14 cellular contexts compared by ENCODE assay signal in the genomic region with DNA sequence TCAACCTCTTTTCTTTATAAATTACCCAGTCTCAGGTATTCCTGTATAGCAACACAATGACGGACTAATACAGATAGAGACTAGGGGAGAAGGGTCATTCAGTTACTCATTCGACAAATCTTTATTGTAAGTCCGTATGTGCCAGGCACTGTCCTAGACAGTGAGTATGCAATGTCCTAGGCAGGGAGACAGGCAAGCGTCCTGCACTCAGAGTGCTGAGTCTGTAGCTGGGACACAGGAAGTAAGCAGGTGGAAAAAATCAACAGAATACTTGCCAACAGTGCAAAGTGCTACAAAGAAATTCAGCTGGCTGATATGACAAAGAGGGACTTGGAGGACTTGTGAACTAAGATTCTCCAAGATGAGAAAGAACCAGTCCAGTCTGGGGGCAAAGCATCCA.
A peak's percentile ranks its signal among the peaks of the same experiment; 100 is the strongest.
DNase-seq lines count a peak whose midpoint lies in the region; ATAC-seq and TF ChIP-seq lines count a peak whose summit lies in the region.
"Had no signal": no experiment of that assay in that cellular context is flagged by ENCODE, and none has a peak within 500 bp of the region (broad histone marks: within the 10 kb centered on the region; RNA-seq: fewer than 3 reads in every experiment).

No MANE protein-coding gene starts in this region.

- intact Hi-C loops in body of pancreas (cut with DNase I) (no loop called here), lower lobe of right lung (cut with DNase I) (no loop called here), thyroid gland (cut with DNase I) (no loop called here), psoas muscle (cut with DNase I) (no loop called here), cardiac septum (cut with DNase I) (no loop called here)

- ATAC-seq in body of pancreas (peak; percentile 63), lower lobe of right lung (no peak), psoas muscle (no peak)
- ATAC-seq: GM12878 had no signal

- TF ChIP-seq POLR2A in body of pancreas (IDR thresholded peaks at IDR 0.05) (no peak), thyroid gland (IDR thresholded peaks at IDR 0.05) (peak in 1 of 2 donors; percentile 23)

- H3K9me3 ChIP-seq in SK-N-MC (ENCODE audit: low read depth, low read length) (no peaks in the 10 kb centered on the region), body of pancreas (no peaks in the 10 kb centered on the region), lower lobe of right lung (no peaks in the 10 kb centered on the region), thyroid gland (no peaks in the 10 kb centered on the region), psoas muscle (no peaks in the 10 kb centered on the region)

- H3K36me3 ChIP-seq in SK-N-MC (ENCODE audit: insufficient read depth, low read length) (peaks cover 20% of the 10 kb centered on the region), body of pancreas (replicated peaks in 1 of 2; ENCODE audit: insufficient read depth in 1 of 2, low read depth in 2 of 2) (no peaks in the 10 kb centered on the region), lower lobe of right lung (no peaks in the 10 kb centered on the region), thyroid gland (no peaks in the 10 kb centered on the region), psoas muscle (ENCODE audit: insufficient read depth in 1 of 2, low read depth in 1 of 2) (no peaks in the 10 kb centered on the region)

- TF ChIP-seq CTCF in body of pancreas (IDR thresholded peaks at IDR 0.05) (no peak), lower lobe of right lung (IDR thresholded peaks at IDR 0.05) (no peak), thyroid gland (IDR thresholded peaks at IDR 0.05) (no peak), psoas muscle (IDR thresholded peaks at IDR 0.05) (no peak)

- H3K27me3 ChIP-seq in body of pancreas (no peaks in the 10 kb centered on the region), lower lobe of right lung (ENCODE audit: low read depth) (peaks cover 34% of the 10 kb centered on the region), thyroid gland (no peaks in the 10 kb centered on the region), psoas muscle (ENCODE audit: insufficient read depth in 3 of 3, low read length in 2 of 3) (peaks cover 5 to 67% (median 12%) of the 10 kb centered on the region in 3 donors)

- H3K4me3 ChIP-seq in SK-N-MC (no peak overlapping the region), body of pancreas (no peak overlapping the region), lower lobe of right lung (no peak overlapping the region), thyroid gland (replicated peaks in 1 of 3) (no peak overlapping the region), psoas muscle (no peak overlapping the region)
- H3K4me3 ChIP-seq: GM12878 had no signal

- H3K27ac ChIP-seq in SK-N-MC (peak overlapping the region; percentile 49; the same call in 1 of the 2 replicates), body of pancreas (no peak overlapping the region), lower lobe of right lung (no peak overlapping the region), thyroid gland (peak overlapping the region; percentile 71 to 82 (median 80)), psoas muscle (no peak overlapping the region)
- H3K27ac ChIP-seq: HL-60 had no signal

- WGBS in body of pancreas, 2 donors, result 45 to 48% methylated on average over 4 of the region's 4 CpGs
- 63 to 66% methylated on average over 4 of the region's 4 CpGs for WGBS in thyroid gland, 2 donors
- 68 to 81% (median 75%) methylated on average over 4 of the region's 4 CpGs for WGBS in psoas muscle, 3 donors

- H3K9ac ChIP-seq in SK-N-MC (ENCODE audit: insufficient read length), result no peak overlapping the region

- peaks cover 8% of the 10 kb centered on the region for H3K4me1 ChIP-seq in body of pancreas
- H3K4me1 ChIP-seq in lower lobe of right lung, result no peaks in the 10 kb centered on the region
- H3K4me1 ChIP-seq in thyroid gland, result peaks cover 36 to 43% of the 10 kb centered on the region in 2 donors
- no peaks in the 10 kb centered on the region for H3K4me1 ChIP-seq in psoas muscle

- no peak for DNase-seq in SK-N-MC (ENCODE audit: low read depth, low spot score)
- peak in 3 of 4 donors; percentile 39 to 56 (median 53) for DNase-seq in body of pancreas
- DNase-seq in lower lobe of right lung, result peak; percentile 2
- peak; percentile 70 to 72 for DNase-seq in thyroid gland
- DNase-seq in psoas muscle, result no peak
- DNase-seq in stimulated activated CD4-positive, alpha-beta T cell treated with anti-CD3 and anti-CD28 coated beads, Interleukin-4, amount 100 ng/mL, for 1 hour, result no peak
- no peak for DNase-seq in cardiac septum (ENCODE audit: low spot score)
- DNase-seq: C1 segment of cervical spinal cord; CD4-positive, alpha-beta T cell; DMS79; HCEC 1CT; IMR-90 had no signal

Comparison
In these comparisons a context has a peak if more than half of its experiments do, and no peak if none do; other contexts are left out.
1. DNase-seq: peak in body of pancreas (3 of 4), lower lobe of right lung (single experiment) and thyroid gland (2 of 2); none in SK-N-MC (single experiment), psoas muscle (0 of 2), stimulated activated CD4-positive, alpha-beta T cell treated with anti-CD3 and anti-CD28 coated beads, Interleukin-4, amount 100 ng/mL, for 1 hour (single experiment) and cardiac septum (single experiment).
2. H3K27ac ChIP-seq: peak in SK-N-MC (single experiment) and thyroid gland (3 of 3); none in body of pancreas (0 of 4), lower lobe of right lung (single experiment) and psoas muscle (single experiment).